ENCODE assay signal across 8 cellular contexts in genomic region chr10:30059209-30060107, GRCh38. TPM values are rescaled to one million over a fixed set of nuclear protein-coding genes. Genes with fewer than 3 reads are reported as not detected.
DNase-seq lines count a peak whose midpoint lies in the region; ATAC-seq and TF ChIP-seq lines count a peak whose summit lies in the region.

Gene JCAD, minus strand, starts transcription at chr10:30059586. Its CDS starts 11,774 bp downstream, at chr10:30047812.

- no peaks in the 10 kb centered on the region for H3K36me3 Mint-ChIP-seq in activated CD4-positive, alpha-beta T cell treated with anti-CD3 and anti-CD28 coated beads for 36 hours (ENCODE audit: low read depth)

- peak within 1 kb of the TSS; percentile 95 for H3K23ac ChIP-seq in IMR-90 (ENCODE audit: low read depth, low read length)

- peak within 1 kb of the TSS; percentile 91 for H3K56ac ChIP-seq in IMR-90 (ENCODE audit: extremely low read depth, insufficient read depth, low read length)

- peak within 1 kb of the TSS; percentile 95; the same call in 2 of the 3 replicates for H2BK15ac ChIP-seq in IMR-90 (ENCODE audit: low read depth, low read length)

- peak within 1 kb of the TSS; percentile 74 to 89; a peak in 3 of 4 replicates for H4K8ac ChIP-seq in IMR-90 (ENCODE audit: low read depth in 2 of 2, low read length in 2 of 2)

- H4K20me1 ChIP-seq in IMR-90 (ENCODE audit: insufficient read depth, low read length), result peaks cover 3% of the 10 kb centered on the region; the same call in 1 of the 2 replicates

- H3K4me1 Mint-ChIP-seq in activated CD4-positive, alpha-beta T cell treated with anti-CD3 and anti-CD28 coated beads for 36 hours, result peaks cover 5% of the 10 kb centered on the region

- H3K36me3 ChIP-seq in IMR-90 (ENCODE audit: control insufficient read depth, insufficient read depth, low read length), result no peaks in the 10 kb centered on the region

- H3K9me3 Mint-ChIP-seq in activated CD4-positive, alpha-beta T cell treated with anti-CD3 and anti-CD28 coated beads for 36 hours (ENCODE audit: low read depth), result no peaks in the 10 kb centered on the region

- peak within 1 kb of the TSS; percentile 100 for H3K9ac ChIP-seq in IMR-90 (ENCODE audit: low read depth, low read length)

- H3K79me1 ChIP-seq in IMR-90 (ENCODE audit: low read depth in 1 of 2, low read length in 2 of 2), result peaks cover 6 to 48% of the 10 kb centered on the region in 2 experiments; a peak in 3 of 4 replicates

- H3K4ac ChIP-seq in IMR-90 (ENCODE audit: low read depth, low read length), result peak within 1 kb of the TSS; percentile 84

- H3K27me3 ChIP-seq in IMR-90 (ENCODE audit: control insufficient read depth, insufficient read depth, low read length), result no peaks in the 10 kb centered on the region

- peak within 1 kb of the TSS; percentile 94 for H2BK120ac ChIP-seq in IMR-90 (ENCODE audit: low read depth, low read length)

- WGBS in IMR-90 (ENCODE audit: extremely low coverage in 2 of 2, insufficient read length in 1 of 2), 2 experiments, result 33% methylated on average over 4 of the region's 66 CpGs; no CpG with 5 or more reads in 1 of the 2 experiments

- no peaks in the 10 kb centered on the region for H3K9me3 ChIP-seq in IMR-90 (ENCODE audit: control insufficient read depth, insufficient read depth, low read length)

- H3K14ac ChIP-seq in IMR-90 (replicated peaks; ENCODE audit: low read depth, low read length), result peak within 1 kb of the TSS; percentile 93

- peak within 1 kb of the TSS; percentile 95 for H2BK20ac ChIP-seq in IMR-90 (ENCODE audit: low read depth, low read length)

- H3K27ac ChIP-seq in IMR-90 (ENCODE audit: insufficient read depth, low read length), result peak within 1 kb of the TSS; percentile 99
- H3K27ac ChIP-seq in cingulate gyrus (ENCODE audit: low read depth, low read length), result peak within 1 kb of the TSS; percentile 23

- peak within 1 kb of the TSS; percentile 82 for H4K91ac ChIP-seq in IMR-90 (ENCODE audit: insufficient read depth, low read depth, low read length)

- intact Hi-C loops in IMR-90 (cut with micrococcal nuclease), result loop anchor here (2.0 kb wide), 2 partner anchors 123 to 173 kb away; no protein-coding TSS in a partner anchor
- intact Hi-C loops in activated CD4-positive, alpha-beta T cell treated with anti-CD3 and anti-CD28 coated beads for 36 hours (cut with DNase I, micrococcal nuclease), result no loop called here

- ATAC-seq in IMR-90 (ENCODE audit: low read depth), result peak; percentile 82
- ATAC-seq in activated CD4-positive, alpha-beta T cell treated with anti-CD3 and anti-CD28 coated beads for 36 hours, result peak; percentile 75

- peaks cover 59% of the 10 kb centered on the region for H3K27me3 Mint-ChIP-seq in activated CD4-positive, alpha-beta T cell treated with anti-CD3 and anti-CD28 coated beads for 36 hours

- peak within 1 kb of the TSS; percentile 92 for H3K18ac ChIP-seq in IMR-90 (ENCODE audit: low read depth, low read length)

- no peak for TF ChIP-seq RAD21 in IMR-90 (IDR thresholded peaks at IDR 0.05; ENCODE audit: low read length)

- peak within 1 kb of the TSS; percentile 99 for H2AK5ac ChIP-seq in IMR-90 (ENCODE audit: low read depth, low read length)

- TF ChIP-seq POLR2A in IMR-90 (IDR thresholded peaks at IDR 0.05; ENCODE audit: low read depth, low read length), result no peak

- CTCF ChIA-PET in IMR-90 (lab: Yijun Ruan, JAX), result no interaction called here
- CTCF ChIA-PET in activated CD4-positive, alpha-beta T cell treated with anti-CD3 and anti-CD28 coated beads for 36 hours (lab: Charles Lee), result interaction anchor here (0.6 kb wide), 1 partner anchor 56 kb away, joined by 3 read pairs; no protein-coding TSS in a partner anchor

- dilution Hi-C loops in IMR-90 (cut with HindIII; ENCODE audit: low sequenced_read_pairs, unreplicated experiment), result no loop called here

- peak within 1 kb of the TSS; percentile 55 for H3K4me3 Mint-ChIP-seq in activated CD4-positive, alpha-beta T cell treated with anti-CD3 and anti-CD28 coated beads for 36 hours

- peaks cover 20% of the 10 kb centered on the region for H3K9me1 ChIP-seq in IMR-90 (ENCODE audit: insufficient read depth, low read length)

- TF ChIP-seq CTCF in IMR-90 (conservative IDR thresholded peaks at IDR 0.05; ENCODE audit: low read depth, low read length), result no peak

- H2AK9ac ChIP-seq in IMR-90 (replicated peaks; ENCODE audit: low read depth, low read length, poor library complexity), result peak within 1 kb of the TSS; percentile 96

- peak within 1 kb of the TSS; percentile 97 for H3K4me2 ChIP-seq in IMR-90 (ENCODE audit: low read depth, low read length)

- H2AFZ ChIP-seq in IMR-90 (replicated peaks; ENCODE audit: low read length, poor library complexity), result peak within 1 kb of the TSS; percentile 92

- in situ Hi-C loops in IMR-90 (cut with MboI; ENCODE audit: low sequenced_read_pairs), result no loop called here

- POLR2A ChIA-PET in IMR-90 (lab: Charles Lee; ENCODE audit: unreplicated experiment), result no interaction called here
- POLR2A ChIA-PET in activated CD4-positive, alpha-beta T cell treated with anti-CD3 and anti-CD28 coated beads for 36 hours (lab: Charles Lee), result no interaction called here

- H3K4me1 ChIP-seq in IMR-90 (ENCODE audit: control insufficient read depth, insufficient read depth, low read length), result peaks cover 17% of the 10 kb centered on the region

- H2BK5ac ChIP-seq in IMR-90 (ENCODE audit: low read depth, low read length, poor library complexity, severe bottlenecking), result peak within 1 kb of the TSS; percentile 97

- peak within 1 kb of the TSS; percentile 99 for H3K4me3 ChIP-seq in IMR-90 (ENCODE audit: insufficient read depth, low read depth, low read length)

- no peak within 1 kb of the TSS for H3K27ac Mint-ChIP-seq in activated CD4-positive, alpha-beta T cell treated with anti-CD3 and anti-CD28 coated beads for 36 hours

- peak within 1 kb of the TSS; percentile 92 for H4K5ac ChIP-seq in IMR-90 (ENCODE audit: low read depth, low read length)

- no TSS peak for BruUV-seq in IMR-90 (replicated peaks; lab: Mats Ljungman, UMichigan)

- DNase-seq in GM19238 (ENCODE audit: insufficient read length, low spot score), result peak; percentile 62
- no peak for DNase-seq in IMR-90
- peak; percentile 69 for DNase-seq in activated CD4-positive, alpha-beta T cell treated with anti-CD3 and anti-CD28 coated beads for 36 hours
- DNase-seq in kidney tubule cell (ENCODE audit: low spot score), result peak; percentile 43
- peak; percentile 76 for DNase-seq in stimulated activated CD4-positive, alpha-beta T cell treated with anti-CD3 and anti-CD28 coated beads, Interleukin-15, amount 100 ng/mL, for 24 hours
- no peak for DNase-seq in superior temporal gyrus (ENCODE audit: extremely low spot score)
- no peak for DNase-seq in NCI-H187 treated with DMSO at 0.1 percent for 48 hours (lab: John Stamatoyannopoulos, UW)

TF ChIP-seq in IMR-90, 13 proteins besides CTCF, POLR2A, EP300 and RAD21:
- TF ChIP-seq MXI1 (IDR thresholded peaks at IDR 0.05; ENCODE audit: borderline replicate concordance, low read depth, low read length), result 0 out of 2 replicates have a peak, but pooled peaks have one; percentile 9
- no peak for TF ChIP-seq CHD1 (IDR thresholded peaks at IDR 0.05; ENCODE audit: low read depth, low read length)
TF ChIP-seq in IMR-90: peak in this region for 1.

RNA-seq across cellular contexts. Expression of gene JCAD, which starts in this region (rescaled TPM):
- 16.8 and 18.9 TPM in 2 replicates for total RNA-seq in IMR-90 (2012; rRNA removed)
- polyA plus RNA-seq in IMR-90 (2012; rRNA removed), result 14.8 and 15.9 TPM in 2 replicates
- polyA plus RNA-seq in IMR-90 (2012; cell fraction: cytosol; rRNA removed), result 9.1 and 12.2 TPM in 2 replicates
- 7.2 and 16.6 TPM in 2 replicates for polyA plus RNA-seq in IMR-90 (2012; cell fraction: nucleus; rRNA removed; ENCODE audit: low replicate concordance)
- not detected for total RNA-seq in activated CD4-positive, alpha-beta T cell treated with anti-CD3 and anti-CD28 coated beads for 36 hours

Comparison
In these comparisons a context has a peak if more than half of its experiments do, and no peak if none do; other contexts are left out.
1. RNA of gene JCAD (total RNA-seq): 16.8 to 18.9 TPM in IMR-90; not detected in activated CD4-positive, alpha-beta T cell treated with anti-CD3 and anti-CD28 coated beads for 36 hours; every median in the first group is over 10 times any median in the second.
2. Peak in DNase-seq and ATAC-seq in activated CD4-positive, alpha-beta T cell treated with anti-CD3 and anti-CD28 coated beads for 36 hours; RNA of the gene not detected or under 1 TPM.
3. DNase-seq: peak in GM19238 (single experiment), kidney tubule cell (single experiment) and stimulated activated CD4-positive, alpha-beta T cell treated with anti-CD3 and anti-CD28 coated beads, Interleukin-15, amount 100 ng/mL, for 24 hours (single experiment); none in IMR-90 (single experiment), superior temporal gyrus (single experiment) and NCI-H187 treated with DMSO at 0.1 percent for 48 hours (single experiment).